8 cellular contexts compared by ENCODE assay signal in genomic region chr7:101285880-101286279, GRCh38. TPM values are rescaled to one million over a fixed set of nuclear protein-coding genes. Genes with fewer than 3 reads are reported as not detected.
A peak's percentile ranks its signal among the peaks of the same experiment; 100 is the strongest.
DNase-seq lines count a peak whose midpoint lies in the region; ATAC-seq and TF ChIP-seq lines count a peak whose summit lies in the region.
"Not testable (repeated sequence)": the region's sequence is repeated elsewhere in the genome, so short reads cannot be mapped to it uniquely, and the experiment has no call there.

No MANE protein-coding gene starts in this region.

- H3K4me3 ChIP-seq in lung, upper lobe of right lung: not testable (repeated sequence)

- peak; percentile 55 for DNase-seq in DMS 273 (lab: John Stamatoyannopoulos, UW; ENCODE audit: unreplicated experiment)
- DNase-seq in NCI-H2029 (lab: John Stamatoyannopoulos, UW) = peak; percentile 76
- peak; percentile 80 for DNase-seq in NCI-H2196 (lab: John Stamatoyannopoulos, UW; ENCODE audit: unreplicated experiment)
- DNase-seq in RPMI8226 = peak; percentile 75
- DNase-seq in Right ventricle myocardium inferior (ENCODE audit: missing footprints) = not testable (repeated sequence)
- DNase-seq in left ventricle myocardium superior = peak; percentile 65
- DNase-seq in lung (ENCODE audit: low spot score) = peak; percentile 66
- peak; percentile 79 for DNase-seq in upper lobe of right lung

- H3K27ac ChIP-seq in lung (ENCODE audit: low read depth in 1 of 2, low read length in 1 of 2); upper lobe of right lung: not testable (repeated sequence)

- H3K4me1 ChIP-seq in lung (ENCODE audit: control insufficient read depth in 2 of 2, insufficient read depth in 2 of 2, low read length in 2 of 2); upper lobe of right lung: not testable (repeated sequence)

- ATAC-seq in Right ventricle myocardium inferior = peak; percentile 66
- ATAC-seq in left ventricle myocardium superior = peak; percentile 87
- not testable (repeated sequence) for ATAC-seq in lung (ENCODE audit: insufficient read depth, low FRiP score)
- ATAC-seq in upper lobe of right lung = peak; percentile 74

- not testable (repeated sequence) for H3K27me3 ChIP-seq in lung (ENCODE audit: control insufficient read depth, insufficient read depth); upper lobe of right lung

- WGBS in lung, 2 donors = 51 to 71% methylated on average over 3 of the region's 3 CpGs

- H3K36me3 ChIP-seq in lung (ENCODE audit: control insufficient read depth in 2 of 2, insufficient read depth in 2 of 2, low read length in 2 of 2); upper lobe of right lung: not testable (repeated sequence)

- not testable (repeated sequence) for H3K9me3 ChIP-seq in lung (ENCODE audit: control insufficient read depth in 2 of 2, insufficient read depth in 1 of 2, low read length in 1 of 2); upper lobe of right lung

- not testable (repeated sequence) for TF ChIP-seq CTCF in lung (IDR thresholded peaks at IDR 0.05; ENCODE audit: control extremely low read depth, extremely low read depth); upper lobe of right lung (IDR thresholded peaks at IDR 0.05)

- intact Hi-C loops in Right ventricle myocardium inferior (cut with DNase I); upper lobe of right lung (cut with DNase I): not testable (repeated sequence)
- intact Hi-C loops in left ventricle myocardium superior (cut with micrococcal nuclease) = loop anchor here (10.0 kb wide), 1 partner anchor 141 kb away; no protein-coding TSS in a partner anchor

RNA-seq across cellular contexts. Expression of gene IFT22, which starts 35.7 kb away (rescaled TPM):
- total RNA-seq in Right ventricle myocardium inferior (26.5 TPM), left ventricle myocardium superior (26.8 TPM), lung (10 to 100 TPM; 37.8 to 44.7 TPM), upper lobe of right lung (16.2 TPM)
- polyA plus RNA-seq in lung = 10 to 100 TPM; 23.6 to 30.1 TPM

RNA-seq across cellular contexts. Expression of gene FIS1, which starts 41.0 kb away (rescaled TPM):
- total RNA-seq in Right ventricle myocardium inferior (331 TPM), left ventricle myocardium superior (326 TPM), lung (100 to 1,000 TPM; 109 to 169 TPM), upper lobe of right lung (147 TPM)
- 100 to 1,000 TPM; 150 to 235 TPM for polyA plus RNA-seq in lung

RNA-seq across cellular contexts. Expression of gene CLDN15, which starts 48.3 kb away (rescaled TPM):
- 2.5 TPM for total RNA-seq in Right ventricle myocardium inferior
- 3.8 TPM for total RNA-seq in left ventricle myocardium superior
- total RNA-seq in lung = 1 to 10 TPM; 5.2 to 7.3 TPM
- polyA plus RNA-seq in lung = 1 to 10 TPM; 5.9 to 8.0 TPM
- total RNA-seq in upper lobe of right lung = 17.7 TPM
